Comparison of ENCODE assay signal across 30 cellular contexts in genomic region chr14:97104029-97104428, GRCh38.
"Had no signal": no experiment of that assay in that cellular context is flagged by ENCODE, and none has a peak within 500 bp of the region (broad histone marks: within the 10 kb centered on the region; RNA-seq: fewer than 3 reads in every experiment).

No MANE protein-coding gene starts in this region.

- H3K9ac ChIP-seq: neural progenitor cell, parathyroid adenoma had no signal

- H3K27me3 ChIP-seq: neural progenitor cell, ovary, right lobe of liver, suprapubic skin, thyroid gland, tibial nerve, upper lobe of left lung, vagina had no signal

- FAIRE-seq: small intestine, urothelium cell line had no signal

- H3K9me3 ChIP-seq: ovary, psoas muscle, right lobe of liver, sigmoid colon, thoracic aorta, thyroid gland had no signal

- H3K36me3 ChIP-seq: neural progenitor cell, ovary, right lobe of liver, sigmoid colon, suprapubic skin, thoracic aorta, thyroid gland, tibial nerve, upper lobe of left lung, vagina had no signal

- ATAC-seq: naive thymus-derived CD4-positive, alpha-beta T cell; natural killer cell; psoas muscle; right cardiac atrium; right lobe of liver; stimulated activated memory B cell treated with anti-CD40 and anti-IgM and Interleukin-4, amounts not matched to agents 10 μg/mL and 1 μg/mL and 100 μg/mL, for 72 hours; stimulated activated naive CD8-positive, alpha-beta T cell treated with anti-CD3 and anti-CD28 coated beads, Interleukin-15, amount 100 ng/mL, for 72 hours; stimulated activated naive CD8-positive, alpha-beta T cell treated with anti-CD3 and anti-CD28 coated beads, Interleukin-15, Interleukin-2, amounts not matched to agents 100 U/mL and 50 U/mL, for 24 hours had no signal

- H3K4me2 ChIP-seq: neural progenitor cell had no signal

- DNase-seq: naive thymus-derived CD4-positive, alpha-beta T cell; natural killer cell; occipital lobe; ovary; posterior cingulate gyrus; psoas muscle; right cardiac atrium; right lobe of liver; sigmoid colon; small intestine; stimulated activated CD4-positive, alpha-beta T cell treated with anti-CD3 and anti-CD28 coated beads, Interleukin-15, amount 100 ng/mL, for 24 hours; stimulated activated CD4-positive, alpha-beta T cell treated with anti-CD3 and anti-CD28 coated beads, Interleukin-2, amount 100 ng/mL, for 24 hours; stimulated activated CD4-positive, alpha-beta T cell treated with anti-CD3 and anti-CD28 coated beads, Interleukin-4, amount 100 ng/mL, for 1 hour; stimulated activated CD4-positive, alpha-beta T cell treated with anti-CD3 and anti-CD28 coated beads, Interleukin-4, amount 100 ng/mL, for 4 hours; stimulated activated CD8-positive, alpha-beta memory T cell treated with anti-CD3 and anti-CD28 coated beads, Interleukin-4, amount 100 ng/mL, for 48 hours; stimulated activated naive CD4-positive, alpha-beta T cell; stimulated activated naive CD8-positive, alpha-beta T cell treated with anti-CD3 and anti-CD28 coated beads, Interleukin-15, amount 100 ng/mL, for 72 hours; stimulated activated naive CD8-positive, alpha-beta T cell treated with anti-CD3 and anti-CD28 coated beads, Interleukin-15, Interleukin-2, amounts not matched to agents 100 U/mL and 50 U/mL, for 24 hours; substantia nigra; thyroid gland; trophoblast cell; upper lobe of left lung had no signal

- H2AFZ ChIP-seq: neural progenitor cell, parathyroid adenoma had no signal

- H3K79me2 ChIP-seq: parathyroid adenoma had no signal

- H3K4me1 ChIP-seq: neural progenitor cell, parathyroid adenoma, psoas muscle, right lobe of liver, sigmoid colon, suprapubic skin, tibial nerve, upper lobe of left lung, vagina had no signal

- H3K27ac ChIP-seq: neural progenitor cell, ovary, parathyroid adenoma, psoas muscle, right lobe of liver, sigmoid colon, suprapubic skin, thoracic aorta, thyroid gland, tibial nerve, upper lobe of left lung, vagina had no signal

- H3K4me3 ChIP-seq: neural progenitor cell, ovary, psoas muscle, right lobe of liver, sigmoid colon, suprapubic skin, thoracic aorta, thyroid gland, tibial nerve, upper lobe of left lung, vagina had no signal
